ENCODE assay signal across 24 cellular contexts in genomic region chr11:84612645-84613044, GRCh38.
"Had no signal": no experiment of that assay in that cellular context is flagged by ENCODE, and none has a peak within 500 bp of the region (broad histone marks: within the 10 kb centered on the region; RNA-seq: fewer than 3 reads in every experiment).

No MANE protein-coding gene starts in this region.

- H3K36me3 ChIP-seq: cardiac muscle cell had no signal

- H3K27ac Mint-ChIP-seq: activated CD8-positive, alpha-beta T cell treated with anti-CD3 and anti-CD28 coated beads for 36 hours; activated naive CD4-positive, alpha-beta T cell treated with anti-CD3 and anti-CD28 coated beads, Interleukin-2, amount 50 U/mL, for 72 hours; brain; T-helper 1 cell treated with Interleukin-12 subunit alpha and Interleukin-12 subunit beta and Interleukin-4 antibody, amounts not matched to agents 30 μg/mL and 1 μg/mL, for 36 hours had no signal

- H3K36me3 Mint-ChIP-seq: brain had no signal

- H3K4me3 ChIP-seq: cardiac muscle cell had no signal

- H3K4me3 Mint-ChIP-seq: activated CD8-positive, alpha-beta T cell treated with anti-CD3 and anti-CD28 coated beads for 36 hours; brain; T-helper 1 cell treated with Interleukin-12 subunit alpha and Interleukin-12 subunit beta and Interleukin-4 antibody, amounts not matched to agents 30 μg/mL and 1 μg/mL, for 36 hours had no signal

- DNase-seq: activated CD4-positive, alpha-beta T cell treated with anti-CD3 and anti-CD28 coated beads for 4 hours; activated CD8-positive, alpha-beta memory T cell treated with anti-CD3 and anti-CD28 coated beads, Interleukin-2, amount 50 U/mL, for 48 hours; activated CD8-positive, alpha-beta T cell treated with anti-CD3 and anti-CD28 coated beads for 36 hours; activated effector memory CD4-positive, alpha-beta T cell treated with Interleukin-2 at 50 U/mL for 16 hours; activated naive CD4-positive, alpha-beta T cell; activated T-cell treated with anti-CD3 and anti-CD28 coated beads, Interleukin-2, amount 50 U/mL, for 1 hour; amygdala; KG1; NCI-H1048; NCI-H146; NCI-H1930; NCI-H2171; NCI-H226; NCI-H526 treated with DMSO at 0.1 percent for 48 hours; NCI-H82; NK-92 treated with Interleukin-12 subunit alpha and Interleukin-12 subunit beta, amount 100 ng/mL, for 24 hours; OCI-M1; SHP77 treated with DMSO at 0.1 percent for 48 hours had no signal

- H3K27ac ChIP-seq: cardiac muscle cell had no signal

- H3K4me1 Mint-ChIP-seq: brain had no signal

- FAIRE-seq: astrocyte, RCC 7860 had no signal

- H3K9me3 Mint-ChIP-seq: T-helper 1 cell treated with Interleukin-12 subunit alpha and Interleukin-12 subunit beta and Interleukin-4 antibody, amounts not matched to agents 30 μg/mL and 1 μg/mL, for 36 hours had no signal

- H3K27me3 Mint-ChIP-seq: activated CD8-positive, alpha-beta T cell treated with anti-CD3 and anti-CD28 coated beads for 36 hours; brain had no signal

- H3K27me3 ChIP-seq: cardiac muscle cell had no signal
